8 cellular contexts compared by ENCODE assay signal in genomic region chr2:156435725-156436476, GRCh38. TPM values are rescaled to one million over a fixed set of nuclear protein-coding genes. Genes with fewer than 3 reads are reported as not detected.
DNase-seq lines count a peak whose midpoint lies in the region; ATAC-seq and TF ChIP-seq lines count a peak whose summit lies in the region.

GPD2 (plus strand) TSS chr2:156436379; CDS start chr2:156476106, 39,727 bp downstream.

- H3K9me3 Mint-ChIP-seq in chondrocyte (ENCODE audit: low read depth) = no peaks in the 10 kb centered on the region

- H3K27me3 Mint-ChIP-seq in chondrocyte (ENCODE audit: low read depth) = no peaks in the 10 kb centered on the region

- H3K27ac Mint-ChIP-seq in chondrocyte (ENCODE audit: unreplicated experiment) = peak within 1 kb of the TSS; percentile 95

- TF ChIP-seq POLR2A in GM18505 (IDR thresholded peaks at IDR 0.05; ENCODE audit: borderline replicate concordance, extremely low read depth, insufficient read depth, insufficient read length) = peak; percentile 67

- H3K4me1 Mint-ChIP-seq in chondrocyte (ENCODE audit: low read depth) = peaks cover 58% of the 10 kb centered on the region

- peak; percentile 82 for DNase-seq in A172 (ENCODE audit: low spot score)
- DNase-seq in NCI-H2171 treated with DMSO at 0.1 percent for 48 hours (lab: John Stamatoyannopoulos, UW) = peak; percentile 83
- peak; percentile 29 to 42 for DNase-seq in activated CD4-positive, alpha-beta T cell treated with anti-CD3 and anti-CD28 coated beads for 24 hours (ENCODE audit: low read depth in 2 of 2)
- peak; percentile 97 for DNase-seq in chondrocyte (ENCODE audit: low spot score)
- DNase-seq in kidney glomerular epithelial cell (lab: John Stamatoyannopoulos, UW) = peak; percentile 65
- DNase-seq in stimulated activated CD4-positive, alpha-beta T cell treated with anti-CD3 and anti-CD28 coated beads, Interleukin-1b, Interleukin-23, amount 100 ng/mL, for 24 hours (ENCODE audit: low read depth in 4 of 4, low spot score in 1 of 4) = peak in 3 of 4 experiments; percentile 28 to 49 (median 37)

- H3K36me3 Mint-ChIP-seq in chondrocyte (ENCODE audit: low read depth) = no peaks in the 10 kb centered on the region

- peak; percentile 35 for TF ChIP-seq CTCF in chondrocyte (IDR thresholded peaks at IDR 0.05)

- ATAC-seq in GM18505 (IDR thresholded peaks at IDR 0.05; ENCODE audit: unreplicated experiment) (peak; percentile 54), HG02973 (IDR thresholded peaks at IDR 0.05; ENCODE audit: unreplicated experiment) (peak; percentile 53)

- peak within 1 kb of the TSS; percentile 90 for H3K4me3 Mint-ChIP-seq in chondrocyte (ENCODE audit: unreplicated experiment)

RNA-seq across cellular contexts. Expression of gene GPD2, which starts in this region (rescaled TPM):
- 93.5 and 114 TPM in 2 replicates for total RNA-seq in A172 (2014; rRNA removed; shearing (Covaris generic))
- total RNA-seq in chondrocyte = 21.1 to 29.1 TPM (median 25.5 TPM) in 3 replicates

Comparison
In these comparisons a context has a peak if more than half of its experiments do, and no peak if none do; other contexts are left out.
1. Peak in every context shown above with its lines: DNase-seq and ATAC-seq.
2. DNase-seq: peak in every context shown above with its lines; median percentile 97 in chondrocyte; 83 in NCI-H2171 treated with DMSO at 0.1 percent for 48 hours; 82 in A172; 65 in kidney glomerular epithelial cell; 37 in stimulated activated CD4-positive, alpha-beta T cell treated with anti-CD3 and anti-CD28 coated beads, Interleukin-1b, Interleukin-23, amount 100 ng/mL, for 24 hours; 36 in activated CD4-positive, alpha-beta T cell treated with anti-CD3 and anti-CD28 coated beads for 24 hours.